Comparison of ENCODE assay signal across 8 cellular contexts in genomic region chr2:213151437-213152064, GRCh38. TPM values are rescaled to one million over a fixed set of nuclear protein-coding genes. Genes with fewer than 3 reads are reported as not detected.
DNase-seq lines count a peak whose midpoint lies in the region; ATAC-seq and TF ChIP-seq lines count a peak whose summit lies in the region.

IKZF2 (minus strand) TSS chr2:213151612; CDS start chr2:213148629, 2,983 bp downstream.

- H3K4me3 Mint-ChIP-seq in HFFc6: peak within 1 kb of the TSS; percentile 93
- H3K4me3 Mint-ChIP-seq in progenitor cell of endocrine pancreas (ENCODE audit: low read depth): peak within 1 kb of the TSS; percentile 95

- peak within 1 kb of the TSS; percentile 99 for H3K4me2 ChIP-seq in SU-DHL-6 (ENCODE audit: low read depth, low read length, poor library complexity, severe bottlenecking)

- H3K36me3 Mint-ChIP-seq in HFFc6 (ENCODE audit: low read depth) (no peaks in the 10 kb centered on the region; the same call in 1 of the 2 replicates), progenitor cell of endocrine pancreas (ENCODE audit: insufficient read depth) (no peaks in the 10 kb centered on the region)

- H3K27me3 ChIP-seq in SU-DHL-6 (ENCODE audit: low read length) (no peaks in the 10 kb centered on the region), adrenal gland (no peaks in the 10 kb centered on the region), left ventricle myocardium inferior (ENCODE audit: low read depth) (no peaks in the 10 kb centered on the region), upper lobe of right lung (no peaks in the 10 kb centered on the region)

- H3K9me2 ChIP-seq in SU-DHL-6 (replicated peaks; ENCODE audit: insufficient read depth, low read length): no peaks in the 10 kb centered on the region

- peak within 1 kb of the TSS; percentile 22 for H2AFZ ChIP-seq in SU-DHL-6 (ENCODE audit: low read depth, low read length, severe bottlenecking)

- H3K27ac ChIP-seq in SU-DHL-6 (ENCODE audit: low read depth, low read length) (peak within 1 kb of the TSS; percentile 89), adrenal gland (peak within 1 kb of the TSS; percentile 75 to 97 (median 96)), left ventricle myocardium inferior (replicated peaks) (peak within 1 kb of the TSS; percentile 95), upper lobe of right lung (peak within 1 kb of the TSS; percentile 90)

- H3K9me3 Mint-ChIP-seq in HFFc6 (no peaks in the 10 kb centered on the region), progenitor cell of endocrine pancreas (ENCODE audit: low read depth) (no peaks in the 10 kb centered on the region)

- peak; percentile 23 to 82 for TF ChIP-seq POLR2A in adrenal gland (IDR thresholded peaks at IDR 0.05)

- 0 to 1% (median 0%) methylated on average over 6 to 87 of the region's 87 CpGs for WGBS in adrenal gland, 4 donors

- intact Hi-C loops in adrenal gland (cut with DNase I) (loop anchor here (5.0 kb wide), 2 partner anchors 374 to 464 kb away; no protein-coding TSS in a partner anchor), left ventricle myocardium inferior (cut with micrococcal nuclease) (loop anchor here (2.0 to 10.0 kb wide), 2 partner anchors 375 to 467 kb away; no protein-coding TSS in a partner anchor), upper lobe of right lung (cut with DNase I) (no loop called here)

- TF ChIP-seq CTCF in HFFc6 (IDR thresholded peaks at IDR 0.05) (no peak), SU-DHL-6 (IDR thresholded peaks at IDR 0.05; ENCODE audit: insufficient read depth, low read length, poor library complexity, severe bottlenecking) (no peak), adrenal gland (IDR thresholded peaks at IDR 0.05) (no peak), left ventricle myocardium inferior (IDR thresholded peaks at IDR 0.05; ENCODE audit: borderline replicate concordance) (no peak), progenitor cell of endocrine pancreas (IDR thresholded peaks at IDR 0.05; ENCODE audit: unreplicated experiment) (no peak), upper lobe of right lung (IDR thresholded peaks at IDR 0.05) (no peak)

- H3K27ac Mint-ChIP-seq in HFFc6 (peak within 1 kb of the TSS; percentile 94), progenitor cell of endocrine pancreas (peak within 1 kb of the TSS; percentile 97)

- H3K4me1 Mint-ChIP-seq in HFFc6 (ENCODE audit: low read depth): peaks cover 38% of the 10 kb centered on the region
- H3K4me1 Mint-ChIP-seq in progenitor cell of endocrine pancreas (ENCODE audit: low read depth): peaks cover 40% of the 10 kb centered on the region

- peak within 1 kb of the TSS; percentile 90 for H3K9ac ChIP-seq in SU-DHL-6 (ENCODE audit: low read length)

- peaks cover 6 to 20% of the 10 kb centered on the region in 2 donors for H3K4me1 ChIP-seq in adrenal gland (replicated peaks in 1 of 2)
- peaks cover 53% of the 10 kb centered on the region for H3K4me1 ChIP-seq in left ventricle myocardium inferior
- H3K4me1 ChIP-seq in upper lobe of right lung: peaks cover 14% of the 10 kb centered on the region

- no peaks in the 10 kb centered on the region for H3K9me3 ChIP-seq in SU-DHL-6 (ENCODE audit: insufficient read depth, low read length)
- no peaks in the 10 kb centered on the region for H3K9me3 ChIP-seq in adrenal gland (replicated peaks in 1 of 3)
- H3K9me3 ChIP-seq in left ventricle myocardium inferior (replicated peaks): no peaks in the 10 kb centered on the region
- no peaks in the 10 kb centered on the region for H3K9me3 ChIP-seq in upper lobe of right lung

- no peaks in the 10 kb centered on the region for H4K20me1 ChIP-seq in SU-DHL-6 (ENCODE audit: low read depth, low read length)

- H3K36me3 ChIP-seq in SU-DHL-6 (ENCODE audit: low read length) (peaks cover 13% of the 10 kb centered on the region), adrenal gland (replicated peaks in 1 of 2) (no peaks in the 10 kb centered on the region), left ventricle myocardium inferior (no peaks in the 10 kb centered on the region), upper lobe of right lung (no peaks in the 10 kb centered on the region)

- H3K79me2 ChIP-seq in SU-DHL-6 (ENCODE audit: insufficient read depth, low read length): peaks cover 74% of the 10 kb centered on the region

- H3F3A ChIP-seq in SU-DHL-6 (ENCODE audit: insufficient read depth): peaks cover 39% of the 10 kb centered on the region

- peaks cover 2% of the 10 kb centered on the region; the same call in 1 of the 2 replicates for H3K27me3 Mint-ChIP-seq in HFFc6 (ENCODE audit: insufficient read depth)
- no peaks in the 10 kb centered on the region for H3K27me3 Mint-ChIP-seq in progenitor cell of endocrine pancreas

- H3K4me3 ChIP-seq in GM08714 (ENCODE audit: low read length) (peak within 1 kb of the TSS; percentile 99), SU-DHL-6 (ENCODE audit: insufficient read depth, low read length, poor library complexity, severe bottlenecking) (peak within 1 kb of the TSS; percentile 88), adrenal gland (peak within 1 kb of the TSS; percentile 49 to 100 (median 90)), left ventricle myocardium inferior (peak within 1 kb of the TSS; percentile 84), upper lobe of right lung (peak within 1 kb of the TSS; percentile 67)

- DNase-seq in HFFc6 (peak; percentile 81), NAMALWA (ENCODE audit: low spot score) (peak; percentile 92), adrenal gland (peak; percentile 84 to 90 (median 85)), left ventricle myocardium inferior (peak; percentile 85), progenitor cell of endocrine pancreas (ENCODE audit: low spot score, unreplicated experiment) (peak; percentile 75), upper lobe of right lung (peak; percentile 93)

- ATAC-seq in upper lobe of right lung: peak; percentile 95

RNA-seq across cellular contexts. Expression of gene IKZF2, which starts in this region (rescaled TPM):
- total RNA-seq in HFFc6 (2021; fragmentation: NEBNext Ultra II Directional; extraction: Animal tissue kit (Norgen Biotek cat#: 25700)): 10 to 100 TPM in 3 of 6 experiments, 1 to 10 TPM in 3; 6.5 to 12.3 (median 10.2) TPM
- total RNA-seq in adrenal gland (10 to 100 TPM in 3 of 8 donors, 1 to 10 TPM in 5; 1.4 to 18.9 (median 9.3) TPM), left ventricle myocardium inferior (6.8 TPM), progenitor cell of endocrine pancreas (21.3 and 21.9 TPM in 2 replicates), upper lobe of right lung (16.4 TPM)
- 1 to 10 TPM in 1 of 3 donors, under 1 TPM in 2; 0.44 to 4.9 (median 0.97) TPM for polyA plus RNA-seq in adrenal gland

Comparison
In these comparisons a context has a peak if more than half of its experiments do, and no peak if none do; other contexts are left out.
1. Peak in every context shown above with its lines: DNase-seq, ATAC-seq, H3K4me3 ChIP-seq and H3K27ac ChIP-seq.